ENCODE assay signal across 9 cellular contexts in the genomic region with DNA sequence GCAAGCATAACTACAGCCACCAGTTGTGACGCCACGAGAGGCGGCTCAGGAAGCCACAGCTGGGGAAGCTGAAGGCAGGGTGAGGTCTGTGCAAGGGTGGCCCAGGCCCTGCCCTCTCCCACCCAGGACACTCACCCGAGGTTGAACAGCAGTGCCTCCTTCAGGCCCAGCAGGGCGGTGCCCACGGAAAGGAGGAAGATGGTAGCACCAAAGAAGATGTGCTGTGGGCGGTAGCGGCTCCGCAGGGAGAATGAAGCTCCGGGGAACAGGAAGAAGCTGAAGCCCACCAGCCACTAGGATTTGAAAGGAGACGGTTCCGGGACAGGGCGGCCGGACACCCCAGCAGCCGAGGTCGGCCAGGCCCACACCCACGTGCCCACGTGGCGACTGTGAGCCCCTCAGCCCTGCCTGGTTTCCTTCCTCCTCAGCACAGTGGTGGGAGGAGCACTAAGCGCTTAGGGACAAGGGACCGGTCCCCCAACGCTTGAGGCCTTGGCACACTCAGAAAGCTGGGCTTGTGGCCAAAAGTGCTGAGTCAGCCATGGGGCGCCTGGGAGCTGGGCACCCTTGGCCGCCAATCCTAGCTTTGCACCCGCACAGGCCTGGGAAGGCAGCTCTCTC. TPM values are rescaled to one million over a fixed set of nuclear protein-coding genes. Genes with fewer than 3 reads are reported as not detected.
DNase-seq lines count a peak whose midpoint lies in the region; ATAC-seq, FAIRE-seq and TF ChIP-seq lines count a peak whose summit lies in the region.
"Had no signal": no experiment of that assay in that cellular context is flagged by ENCODE, and none has a peak within 500 bp of the region (broad histone marks: within the 10 kb centered on the region; RNA-seq: fewer than 3 reads in every experiment).

No MANE protein-coding gene starts in this region.

- in situ Hi-C loops in K562 (cut with MboI): loop anchor here (25.0 kb wide), 1 partner anchor 402 kb away; a partner anchor contains a TSS

- intact Hi-C loops in K562 (cut with micrococcal nuclease) (loop anchor here (5.0 to 10.0 kb wide), 2 partner anchors 117 to 410 kb away; a partner anchor contains a TSS), testis (cut with DNase I; ENCODE audit: low total_unique reads) (loop anchor here (10.0 kb wide), 1 partner anchor 110 kb away; no protein-coding TSS in a partner anchor)

- H3K4me3 Mint-ChIP-seq in immature natural killer cell: peak overlapping the region; percentile 70 to 78 (median 77)
- H3K4me3 Mint-ChIP-seq: neural crest cell had no signal

- TF ChIP-seq RAD21 in K562 (CRISPR knock-in tag; conservative IDR thresholded peaks at IDR 0.05 in 1 of 2, IDR thresholded peaks at IDR 0.05 in 1 of 2): peak in 1 of 2 experiments; percentile 19; a peak in 1 of 4 replicates

- no peak overlapping the region for H3K4me3 ChIP-seq in K562
- H3K4me3 ChIP-seq in testis: no peak overlapping the region

- H3K36me3 Mint-ChIP-seq in immature natural killer cell: peaks cover 0 to 12% (median 12%) of the 10 kb centered on the region in 3 donors

- H3K27ac ChIP-seq in K562 (ENCODE audit: extremely low read depth, low read depth, low read length): peak overlapping the region; percentile 12; the same call in 1 of the 3 replicates
- H3K27ac ChIP-seq in testis: peak overlapping the region in 1 of 2 donors; percentile 36

- H3K27me3 ChIP-seq in K562 (ENCODE audit: control insufficient read depth in 2 of 2, insufficient read depth in 2 of 2, low read length in 2 of 2): no peaks in the 10 kb centered on the region
- no peaks in the 10 kb centered on the region for H3K27me3 ChIP-seq in testis

- H3K4me1 Mint-ChIP-seq in immature natural killer cell: peaks cover 41 to 42% of the 10 kb centered on the region in 2 donors

- H3K36me3 ChIP-seq in K562 (ENCODE audit: control insufficient read depth, insufficient read depth, low read length) (peaks cover 24% of the 10 kb centered on the region; the same call in 1 of the 3 replicates), testis (ENCODE audit: low read depth, missing control alignments) (no peaks in the 10 kb centered on the region)

- TF ChIP-seq CTCF in K562 (IDR thresholded peaks at IDR 0.05 in 2 of 3, conservative IDR thresholded peaks at IDR 0.05 in 1 of 3; ENCODE audit: insufficient read depth in 2 of 3, low read depth in 1 of 3, low read length in 3 of 3) (peak; percentile 34 to 43 (median 40); a peak in 4 of 6 replicates), testis (IDR thresholded peaks at IDR 0.05) (no peak)

- WGBS in K562 (ENCODE audit: insufficient coverage, low coverage, missing lambda C conversion rate): 89% methylated on average over 20 of the region's 25 CpGs
- 72 to 86% methylated on average over 10 to 25 of the region's 25 CpGs for WGBS in testis, 2 donors

- H3K9me3 ChIP-seq in K562 (replicated peaks; ENCODE audit: control insufficient read depth, insufficient read depth, low read depth, low read length) (no peaks in the 10 kb centered on the region), testis (no peaks in the 10 kb centered on the region)

- DNase-seq in EH (ENCODE audit: low read depth) (peak; percentile 56), NCI-H2196 (lab: John Stamatoyannopoulos, UW; ENCODE audit: unreplicated experiment) (peak; percentile 80), K562 (ENCODE audit: extremely low read depth in 1 of 4, low spot score in 3 of 4) (no peak), immature natural killer cell (peak; percentile 73 to 77 (median 75)), testis (peak; percentile 80), NCI-H146 (lab: John Stamatoyannopoulos, UW) (no peak)
- no peak for DNase-seq in activated CD4-positive, CD25-positive, alpha-beta regulatory T cell (lab: John Stamatoyannopoulos, UW)

- peaks cover 2 to 6% (median 2%) of the 10 kb centered on the region in 3 donors for H3K27me3 Mint-ChIP-seq in immature natural killer cell (ENCODE audit: low read depth in 3 of 3)

- no peak for TF ChIP-seq EP300 in K562 (IDR thresholded peaks at IDR 0.05; ENCODE audit: low read length)

- H3K27ac Mint-ChIP-seq in immature natural killer cell: peak overlapping the region; percentile 84 to 95 (median 88)

- FAIRE-seq in K562 (lab: Jason Lieb, UNC): no peak

- BruUV-seq in K562 (replicated peaks; lab: Mats Ljungman, UMichigan): no TSS peak

- H4K20me1 ChIP-seq in K562 (replicated peaks; ENCODE audit: control insufficient read depth, insufficient read depth, low read length): no peaks in the 10 kb centered on the region

- H3K4me1 ChIP-seq in K562 (replicated peaks in 1 of 2; ENCODE audit: control insufficient read depth in 2 of 2, insufficient read depth in 2 of 2, low read length in 2 of 2) (peaks cover 59 to 73% of the 10 kb centered on the region in 2 experiments), testis (peaks cover 40% of the 10 kb centered on the region)

- no peak overlapping the region for H3K4me2 ChIP-seq in K562 (ENCODE audit: insufficient read depth, low read length)

- no peak for ATAC-seq in K562
- no peak for ATAC-seq in HG03521 (IDR thresholded peaks at IDR 0.05; ENCODE audit: unreplicated experiment)

- H3K79me2 ChIP-seq in K562 (ENCODE audit: control insufficient read depth, insufficient read depth, low read length): peaks cover 9% of the 10 kb centered on the region; the same call in 1 of the 3 replicates

- H2AFZ ChIP-seq in K562 (ENCODE audit: low read depth, low read length): no peak overlapping the region

- H3K9me3 Mint-ChIP-seq in immature natural killer cell: no peaks in the 10 kb centered on the region
- H3K9me3 Mint-ChIP-seq: neural crest cell had no signal

- H3K9me1 ChIP-seq in K562 (ENCODE audit: control insufficient read depth, insufficient read depth, low read length): peaks cover 3% of the 10 kb centered on the region

- TF ChIP-seq POLR2A in K562 (conservative IDR thresholded peaks at IDR 0.05) (no peak), testis (IDR thresholded peaks at IDR 0.05) (no peak)

- CTCF ChIA-PET in K562 (lab: Yijun Ruan, JAX; ENCODE audit: low intra/inter-chr PET ratio): no interaction called here

- H3K9ac ChIP-seq in K562 (ENCODE audit: insufficient read depth in 1 of 2, low read depth in 2 of 2, low read length in 2 of 2): peak overlapping the region in 1 of 2 experiments; percentile 76; a peak in 2 of 4 replicates

- POLR2A ChIA-PET in K562 (lab: Yijun Ruan, JAX): interaction anchor here (0.6 to 1.9 kb wide), 6 partner anchors 9 to 187 kb away, joined by 3 to 8 read pairs (median 3); a partner anchor contains a TSS

RNA-seq across cellular contexts. Expression of a gene that starts 11.0 kb away (rescaled TPM):
- total RNA-seq in K562 (2011; cell fraction: chromatin; rRNA removed; ENCODE audit: low replicate concordance): 16.5 and 48.0 TPM in 2 replicates
- 47.9 and 50.5 TPM in 2 replicates for total RNA-seq in K562 (2011; cell fraction: nucleolus; rRNA removed)
- total RNA-seq in K562 (2011; cell fraction: nucleoplasm; rRNA removed): 29.9 and 34.5 TPM in 2 replicates
- total RNA-seq in K562 (2014; rRNA removed): 21.0 and 25.8 TPM in 2 replicates
- total RNA-seq in K562 (2014; rRNA removed; fragmentation: Illumina TruSeq; extraction: Trizol): 11.9 and 12.8 TPM in 2 replicates
- 15.8 and 17.4 TPM in 2 replicates for total RNA-seq in K562 (2015; rRNA removed; fragmentation: Illumina TruSeq; extraction: Trizol)
- total RNA-seq in K562 (2021): 26.3 and 30.8 TPM in 2 replicates
- 15.0 and 16.5 TPM in 2 replicates for polyA plus RNA-seq in K562 (2011; rRNA removed)
- polyA plus RNA-seq in K562 (2011; cell fraction: cytosol; rRNA removed): 16.0 and 38.6 TPM in 2 replicates
- polyA plus RNA-seq in K562 (2011; cell fraction: nucleus; rRNA removed): 19.6 and 33.1 TPM in 2 replicates
- 26.4 and 40.7 TPM in 2 replicates for polyA plus RNA-seq in K562 (2012)
- 21.6 and 25.2 TPM in 2 replicates for polyA plus RNA-seq in K562 (2014; fragmentation: Illumina TruSeq; extraction: Trizol)
- 1 to 10 TPM; 4.0 to 4.9 TPM for polyA plus RNA-seq in K562 (2014; fragmentation: Nextera tagmentation; extraction: Ambion mirVana)
- polyA plus RNA-seq in K562 (2014; rRNA removed): 27.9 and 31.3 TPM in 2 replicates
- 7.6 and 10.9 TPM in 2 replicates for polyA minus RNA-seq in K562 (2011; rRNA and poly(A)+ RNA removed)
- polyA minus RNA-seq in K562 (2011; cell fraction: cytosol; rRNA and poly(A)+ RNA removed): 16.5 and 26.0 TPM in 2 replicates
- 15.5 and 21.2 TPM in 2 replicates for polyA minus RNA-seq in K562 (2011; cell fraction: nucleus; rRNA and poly(A)+ RNA removed)
- polyA plus RNA-seq in immature natural killer cell: 10 to 100 TPM; 13.7 to 22.4 (median 21.0) TPM
- 10 to 100 TPM; 17.6 to 19.7 TPM for total RNA-seq in testis
- 20.7 TPM for polyA plus RNA-seq in testis (ENCODE audit: insufficient read depth, low read depth, low replicate concordance)

RNA-seq across cellular contexts. Expression of a gene that starts 41.8 kb away (rescaled TPM):
- 7.6 and 13.1 TPM in 2 replicates for total RNA-seq in K562 (2011; cell fraction: chromatin; rRNA removed; ENCODE audit: low replicate concordance)
- 8.2 and 9.7 TPM in 2 replicates for total RNA-seq in K562 (2011; cell fraction: nucleolus; rRNA removed)
- 6.2 and 6.5 TPM in 2 replicates for total RNA-seq in K562 (2011; cell fraction: nucleoplasm; rRNA removed)
- total RNA-seq in K562 (2014; rRNA removed) (0.61 and 2.5 TPM in 2 replicates), K562 (2014; rRNA removed; fragmentation: Illumina TruSeq; extraction: Trizol) (0.18 and 0.29 TPM in 2 replicates), K562 (2015; rRNA removed; fragmentation: Illumina TruSeq; extraction: Trizol) (0.34 and 0.54 TPM in 2 replicates), K562 (2021) (1.6 and 1.8 TPM in 2 replicates), testis (100 to 1,000 TPM in 1 of 2 donors, 10 to 100 TPM in 1; 87.8 to 174 TPM)
- polyA plus RNA-seq in K562 (2011; rRNA removed) (0.22 and 0.29 TPM in 2 replicates), K562 (2014; fragmentation: Illumina TruSeq; extraction: Trizol) (0.39 and 0.53 TPM in 2 replicates), K562 (2014; fragmentation: Nextera tagmentation; extraction: Ambion mirVana) (under 1 TPM in 1 of 2 experiments, not detected in 1; 0.07 TPM), K562 (2014; rRNA removed) (0.71 and 1.7 TPM in 2 replicates), immature natural killer cell (under 1 TPM in 1 of 3 donors, not detected in 2; 0.28 TPM), testis (ENCODE audit: insufficient read depth, low read depth, low replicate concordance) (216 TPM)
- polyA plus RNA-seq in K562 (2011; cell fraction: cytosol; rRNA removed): 0.63 and 1.3 TPM in 2 replicates
- 0.95 and 3.8 TPM in 2 replicates for polyA plus RNA-seq in K562 (2011; cell fraction: nucleus; rRNA removed)
- 1.7 and 2.6 TPM in 2 replicates for polyA plus RNA-seq in K562 (2012)
- polyA minus RNA-seq in K562 (2011; rRNA and poly(A)+ RNA removed): 0.21 and 0.95 TPM in 2 replicates
- 1.2 TPM in 2 replicates for polyA minus RNA-seq in K562 (2011; cell fraction: cytosol; rRNA and poly(A)+ RNA removed)
- 1.7 and 3.2 TPM in 2 replicates for polyA minus RNA-seq in K562 (2011; cell fraction: nucleus; rRNA and poly(A)+ RNA removed)

Comparison
In these comparisons a context has a peak if more than half of its experiments do, and no peak if none do; other contexts are left out.
1. DNase-seq: peak in EH (single experiment), NCI-H2196 (single experiment), immature natural killer cell (3 of 3) and testis (single experiment); none in K562 (0 of 4), NCI-H146 (single experiment) and activated CD4-positive, CD25-positive, alpha-beta regulatory T cell (0 of 4).
2. CTCF ChIP-seq: peak in K562 (3 of 3); none in testis (0 of 3).
3. RNA of a gene that starts 41.8 kb away (polyA plus RNA-seq): 216 TPM in testis (single experiment); 0.07 to 3.8 TPM in K562 and 0.28 TPM in immature natural killer cell; every median in the first group is over 10 times any median in the second.